Comparison of ENCODE assay signal across 33 cellular contexts in genomic region chr2:176293334-176293733, GRCh38.
"Had no signal": no experiment of that assay in that cellular context is flagged by ENCODE, and none has a peak within 500 bp of the region (broad histone marks: within the 10 kb centered on the region; RNA-seq: fewer than 3 reads in every experiment).

No MANE protein-coding gene starts in this region.

- H3K4me3 ChIP-seq: ascending aorta, cardiac muscle cell, coronary artery, dorsolateral prefrontal cortex, gastrocnemius medialis, left ventricle myocardium inferior, lung, ovary, prostate gland, skin epidermis, testis, transverse colon had no signal

- DNase-seq: activated CD4-positive, alpha-beta T cell treated with anti-CD3 and anti-CD28 coated beads for 4 hours; activated CD4-positive, alpha-beta T cell treated with anti-CD3 and anti-CD28 coated beads, Interleukin-2, amount 50 U/mL, for 4 hours; activated CD8-positive, alpha-beta memory T cell treated with anti-CD3 and anti-CD28 coated beads, Interleukin-2, amount 50 U/mL, for 4 hours; activated gamma-delta T cell; activated naive CD4-positive, alpha-beta T cell treated with anti-CD3 and anti-CD28 coated beads, Interleukin-2, amount 10 ng/mL, durations not matched to agents 7 days and 5 days; activated naive CD8-positive, alpha-beta T cell treated with anti-CD3 and anti-CD28 coated beads, Interleukin-2, amount 10 ng/mL, durations not matched to agents 7 days and 5 days; activated T-cell treated with anti-CD3 and anti-CD28 coated beads, Interleukin-2, amount 50 U/mL, for 24 hours; dorsolateral prefrontal cortex; effector memory CD4-positive, alpha-beta T cell; erythroblast; gastrocnemius medialis; head of caudate nucleus; hypothalamus; left ventricle myocardium inferior; ovary; retina; stimulated activated CD4-positive, alpha-beta T cell treated with anti-CD3 and anti-CD28 coated beads, Interleukin-12 subunit alpha, Interleukin-12 subunit beta, amount 100 ng/mL, for 4 hours; stimulated activated CD4-positive, alpha-beta T cell treated with anti-CD3 and anti-CD28 coated beads, Interleukin-4, amount 100 ng/mL, for 1 hour; stimulated activated naive CD8-positive, alpha-beta T cell treated with anti-CD3 and anti-CD28 coated beads, Interleukin-15, Interleukin-2, amounts not matched to agents 100 U/mL and 50 U/mL, for 24 hours; T-helper 1 cell; testis; transverse colon had no signal

- H3K27me3 Mint-ChIP-seq: activated naive CD4-positive, alpha-beta T cell treated with anti-CD3 and anti-CD28 coated beads, Interleukin-2, amount 10 ng/mL, durations not matched to agents 7 days and 5 days; activated naive CD8-positive, alpha-beta T cell treated with anti-CD3 and anti-CD28 coated beads, Interleukin-2, amount 10 ng/mL, durations not matched to agents 7 days and 5 days; activated T-cell treated with anti-CD3 and anti-CD28 coated beads, Interleukin-2, amount 50 U/mL, for 24 hours had no signal

- H3K36me3 ChIP-seq: ascending aorta, gastrocnemius medialis, left ventricle myocardium inferior, neutrophil, ovary, prostate gland, transverse colon had no signal

- H3K4me3 Mint-ChIP-seq: activated naive CD4-positive, alpha-beta T cell treated with anti-CD3 and anti-CD28 coated beads, Interleukin-2, amount 10 ng/mL, durations not matched to agents 7 days and 5 days; activated naive CD8-positive, alpha-beta T cell treated with anti-CD3 and anti-CD28 coated beads, Interleukin-2, amount 10 ng/mL, durations not matched to agents 7 days and 5 days; activated T-cell treated with anti-CD3 and anti-CD28 coated beads, Interleukin-2, amount 50 U/mL, for 24 hours; brain; nephron; T-helper 2 cell treated with Interferon-gamma antibody and Interleukin-4, amounts not matched to agents 5 μg/mL and 100 μg/mL, for 36 hours had no signal

- ATAC-seq: gastrocnemius medialis; sciatic nerve; stimulated activated naive CD8-positive, alpha-beta T cell treated with anti-CD3 and anti-CD28 coated beads, Interleukin-15, Interleukin-2, amounts not matched to agents 100 U/mL and 50 U/mL, for 24 hours had no signal

- H3K27me3 ChIP-seq: ascending aorta, cardiac muscle cell, dorsolateral prefrontal cortex, gastrocnemius medialis, neutrophil, ovary, testis, transverse colon had no signal

- H3K27ac ChIP-seq: ascending aorta, cardiac muscle cell, coronary artery, dorsolateral prefrontal cortex, gastrocnemius medialis, left ventricle myocardium inferior, neutrophil, ovary, prostate gland, skin epidermis, testis, transverse colon had no signal

- H3K36me3 Mint-ChIP-seq: brain had no signal

- H3K4me1 ChIP-seq: ascending aorta, prostate gland had no signal

- H3K27ac Mint-ChIP-seq: activated naive CD4-positive, alpha-beta T cell treated with anti-CD3 and anti-CD28 coated beads, Interleukin-2, amount 10 ng/mL, durations not matched to agents 7 days and 5 days; activated naive CD8-positive, alpha-beta T cell treated with anti-CD3 and anti-CD28 coated beads, Interleukin-2, amount 10 ng/mL, durations not matched to agents 7 days and 5 days; activated T-cell treated with anti-CD3 and anti-CD28 coated beads, Interleukin-2, amount 50 U/mL, for 24 hours; brain; T-helper 2 cell treated with Interferon-gamma antibody and Interleukin-4, amounts not matched to agents 5 μg/mL and 100 μg/mL, for 36 hours had no signal

- H3K9me3 ChIP-seq: ascending aorta, gastrocnemius medialis, left ventricle myocardium inferior, neutrophil, ovary, prostate gland, testis, transverse colon had no signal

- H3K9me3 Mint-ChIP-seq: activated naive CD4-positive, alpha-beta T cell treated with anti-CD3 and anti-CD28 coated beads, Interleukin-2, amount 10 ng/mL, durations not matched to agents 7 days and 5 days; activated T-cell treated with anti-CD3 and anti-CD28 coated beads, Interleukin-2, amount 50 U/mL, for 24 hours; brain; nephron; T-helper 2 cell treated with Interferon-gamma antibody and Interleukin-4, amounts not matched to agents 5 μg/mL and 100 μg/mL, for 36 hours had no signal
